8 cellular contexts compared by ENCODE assay signal in genomic region chr4:80215449-80216052, GRCh38.
A peak's percentile ranks its signal among the peaks of the same experiment; 100 is the strongest.
DNase-seq lines count a peak whose midpoint lies in the region; ATAC-seq lines count a peak whose summit lies in the region.

No MANE protein-coding gene starts in this region.

- H3K9me3 Mint-ChIP-seq in activated naive CD4-positive, alpha-beta T cell treated with anti-CD3 and anti-CD28 coated beads, Interleukin-2, amount 50 U/mL, for 24 hours: no peaks in the 10 kb centered on the region
- no peaks in the 10 kb centered on the region for H3K9me3 Mint-ChIP-seq in activated naive CD4-positive, alpha-beta T cell treated with anti-CD3 and anti-CD28 coated beads, Interleukin-2, amount 10 ng/mL, durations not matched to agents 7 days and 5 days

- no peak for ATAC-seq in GM21515 (IDR thresholded peaks at IDR 0.05; ENCODE audit: unreplicated experiment)

- H3K4me1 Mint-ChIP-seq in activated naive CD4-positive, alpha-beta T cell treated with anti-CD3 and anti-CD28 coated beads, Interleukin-2, amount 50 U/mL, for 24 hours: no peaks in the 10 kb centered on the region
- no peaks in the 10 kb centered on the region for H3K4me1 Mint-ChIP-seq in activated naive CD4-positive, alpha-beta T cell treated with anti-CD3 and anti-CD28 coated beads, Interleukin-2, amount 10 ng/mL, durations not matched to agents 7 days and 5 days

- no peak overlapping the region for H3K4me3 ChIP-seq in adipocyte (ENCODE audit: low read length)

- no peak overlapping the region for H3K9ac ChIP-seq in adipocyte (ENCODE audit: low read length)

- peaks cover 4% of the 10 kb centered on the region for H3K4me1 ChIP-seq in adipocyte (ENCODE audit: control insufficient read depth, insufficient read depth, low read length)

- DNase-seq in activated naive CD4-positive, alpha-beta T cell treated with anti-CD3 and anti-CD28 coated beads, Interleukin-2, amount 10 ng/mL, durations not matched to agents 7 days and 5 days: no peak
- DNase-seq in NCI-H1105 (lab: John Stamatoyannopoulos, UW): peak; percentile 12
- DNase-seq in adipocyte (ENCODE audit: low read depth): peak; percentile 85
- peak; percentile 52 for DNase-seq in left kidney (ENCODE audit: low read depth, low spot score)
- no peak for DNase-seq in HuH-7 (ENCODE audit: low spot score)
- DNase-seq in middle frontal gyrus (ENCODE audit: extremely low spot score, low spot score): no peak

- CTCF ChIA-PET in activated naive CD4-positive, alpha-beta T cell treated with anti-CD3 and anti-CD28 coated beads, Interleukin-2, amount 10 ng/mL, durations not matched to agents 7 days and 5 days (lab: Charles Lee): interaction anchor here (0.6 to 2.2 kb wide), 15 partner anchors 10 to 1264 kb away, joined by 3 to 11 read pairs (median 3); no protein-coding TSS in a partner anchor

- no peaks in the 10 kb centered on the region for H3K36me3 Mint-ChIP-seq in activated naive CD4-positive, alpha-beta T cell treated with anti-CD3 and anti-CD28 coated beads, Interleukin-2, amount 50 U/mL, for 24 hours
- no peaks in the 10 kb centered on the region for H3K36me3 Mint-ChIP-seq in activated naive CD4-positive, alpha-beta T cell treated with anti-CD3 and anti-CD28 coated beads, Interleukin-2, amount 10 ng/mL, durations not matched to agents 7 days and 5 days

- H3K4me3 Mint-ChIP-seq in activated naive CD4-positive, alpha-beta T cell treated with anti-CD3 and anti-CD28 coated beads, Interleukin-2, amount 50 U/mL, for 24 hours: no peak overlapping the region
- H3K4me3 Mint-ChIP-seq in activated naive CD4-positive, alpha-beta T cell treated with anti-CD3 and anti-CD28 coated beads, Interleukin-2, amount 10 ng/mL, durations not matched to agents 7 days and 5 days: no peak overlapping the region

- no peaks in the 10 kb centered on the region for H3K27me3 ChIP-seq in adipocyte (replicated peaks; ENCODE audit: control insufficient read depth, insufficient read depth, low read length)

- H3K9me3 ChIP-seq in adipocyte (ENCODE audit: control insufficient read depth, low read length): no peaks in the 10 kb centered on the region

- H3K36me3 ChIP-seq in adipocyte (ENCODE audit: control insufficient read depth, insufficient read depth, low read length, severe bottlenecking): no peaks in the 10 kb centered on the region

- peaks cover 8% of the 10 kb centered on the region for H3K27me3 Mint-ChIP-seq in activated naive CD4-positive, alpha-beta T cell treated with anti-CD3 and anti-CD28 coated beads, Interleukin-2, amount 50 U/mL, for 24 hours
- H3K27me3 Mint-ChIP-seq in activated naive CD4-positive, alpha-beta T cell treated with anti-CD3 and anti-CD28 coated beads, Interleukin-2, amount 10 ng/mL, durations not matched to agents 7 days and 5 days: peaks cover 35% of the 10 kb centered on the region

- peak overlapping the region; percentile 47 for H3K27ac Mint-ChIP-seq in activated naive CD4-positive, alpha-beta T cell treated with anti-CD3 and anti-CD28 coated beads, Interleukin-2, amount 50 U/mL, for 24 hours
- H3K27ac Mint-ChIP-seq in activated naive CD4-positive, alpha-beta T cell treated with anti-CD3 and anti-CD28 coated beads, Interleukin-2, amount 10 ng/mL, durations not matched to agents 7 days and 5 days: no peak overlapping the region

Comparison
In these comparisons a context has a peak if more than half of its experiments do, and no peak if none do; other contexts are left out.
1. DNase-seq: peak in NCI-H1105 (single experiment), adipocyte (single experiment) and left kidney (single experiment); none in activated naive CD4-positive, alpha-beta T cell treated with anti-CD3 and anti-CD28 coated beads, Interleukin-2, amount 10 ng/mL, durations not matched to agents 7 days and 5 days (single experiment), HuH-7 (single experiment) and middle frontal gyrus (single experiment).